ENCODE assay signal across 13 cellular contexts in genomic region chr12:64098709-64099354, GRCh38.
DNase-seq lines count a peak whose midpoint lies in the region; ATAC-seq and TF ChIP-seq lines count a peak whose summit lies in the region.
"Had no signal": no experiment of that assay in that cellular context is flagged by ENCODE, and none has a peak within 500 bp of the region (broad histone marks: within the 10 kb centered on the region; RNA-seq: fewer than 3 reads in every experiment).

No MANE protein-coding gene starts in this region.

- no peak overlapping the region for H3K9ac ChIP-seq in adipocyte (ENCODE audit: low read length)

- no peak for TF ChIP-seq CTCF in right atrium auricular region (IDR thresholded peaks at IDR 0.05)
- TF ChIP-seq CTCF in GM20000 (IDR thresholded peaks at IDR 0.05; ENCODE audit: extremely low read depth, missing control alignments) = no peak
- no peak for TF ChIP-seq CTCF in type B pancreatic cell (conservative IDR thresholded peaks at IDR 0.05)

- H3K27ac ChIP-seq in right atrium auricular region = no peak overlapping the region

- H3K27me3 Mint-ChIP-seq in type B pancreatic cell = no peaks in the 10 kb centered on the region

- H3K27ac Mint-ChIP-seq in type B pancreatic cell = no peak overlapping the region
- H3K27ac Mint-ChIP-seq: natural killer cell had no signal

- peaks cover 22% of the 10 kb centered on the region for H3K36me3 Mint-ChIP-seq in type B pancreatic cell
- H3K36me3 Mint-ChIP-seq: natural killer cell had no signal

- H3K27me3 ChIP-seq in right atrium auricular region = no peaks in the 10 kb centered on the region
- no peaks in the 10 kb centered on the region for H3K27me3 ChIP-seq in adipocyte (replicated peaks; ENCODE audit: control insufficient read depth, insufficient read depth, low read length)
- H3K27me3 ChIP-seq: thyroid gland had no signal

- H3K9me3 Mint-ChIP-seq in type B pancreatic cell = no peaks in the 10 kb centered on the region

- H3K4me3 ChIP-seq in right atrium auricular region (no peak overlapping the region), adipocyte (ENCODE audit: low read length) (peak overlapping the region; percentile 15)
- H3K4me3 ChIP-seq: thyroid gland had no signal

- DNase-seq in Right ventricle myocardium superior (no peak), right atrium auricular region (ENCODE audit: low spot score) (no peak), adipocyte (ENCODE audit: low read depth) (no peak), left ventricle myocardium superior (no peak), mucosa of gallbladder (ENCODE audit: low spot score) (no peak), GM20000 (ENCODE audit: low spot score) (no peak), type B pancreatic cell (ENCODE audit: extremely low spot score, unreplicated experiment) (no peak)
- no peak for DNase-seq in stimulated activated CD4-positive, alpha-beta T cell treated with anti-CD3 and anti-CD28 coated beads, Interleukin-12 subunit alpha, Interleukin-12 subunit beta, amount 100 ng/mL, for 4 hours
- DNase-seq: activated T-cell treated with anti-CD3 and anti-CD28 coated beads, Interleukin-2, amount 50 U/mL, for 1 hour; natural killer cell; NCI-H2227 treated with DMSO at 0.1 percent for 48 hours; T1000 had no signal

- H3K4me1 Mint-ChIP-seq in type B pancreatic cell (ENCODE audit: unreplicated experiment) = peaks cover under 1% of the 10 kb centered on the region
- H3K4me1 Mint-ChIP-seq: natural killer cell had no signal

- ATAC-seq in Right ventricle myocardium superior (ENCODE audit: poor library complexity) (peak; percentile 80), left ventricle myocardium superior (peak; percentile 91)
- ATAC-seq: natural killer cell had no signal

- H3K9me3 ChIP-seq in right atrium auricular region = no peaks in the 10 kb centered on the region
- H3K9me3 ChIP-seq in adipocyte (ENCODE audit: control insufficient read depth, low read length) = no peaks in the 10 kb centered on the region
- H3K9me3 ChIP-seq: thyroid gland had no signal

- peaks cover 0 to 4% of the 10 kb centered on the region in 2 donors for H3K4me1 ChIP-seq in right atrium auricular region
- peaks cover 53% of the 10 kb centered on the region for H3K4me1 ChIP-seq in adipocyte (ENCODE audit: control insufficient read depth, insufficient read depth, low read length)

- H3K4me3 Mint-ChIP-seq in type B pancreatic cell = no peak overlapping the region
- H3K4me3 Mint-ChIP-seq: natural killer cell had no signal

- intact Hi-C loops in Right ventricle myocardium superior (cut with DNase I) (loop anchor here (10.0 kb wide), 1 partner anchor 254 kb away; the partner anchor contains the start of gene SRGAP1), left ventricle myocardium superior (cut with micrococcal nuclease) (no loop called here)

- H3K36me3 ChIP-seq in right atrium auricular region (no peaks in the 10 kb centered on the region), adipocyte (ENCODE audit: control insufficient read depth, insufficient read depth, low read length, severe bottlenecking) (peaks cover 17% of the 10 kb centered on the region)
- H3K36me3 ChIP-seq: thyroid gland had no signal
